In genomic region chr12:72271741-72272661, GRCh38 we compare ENCODE assay signal across 9 cellular contexts. TPM values are rescaled to one million over a fixed set of nuclear protein-coding genes. Genes with fewer than 3 reads are reported as not detected.
DNase-seq lines count a peak whose midpoint lies in the region; ATAC-seq, FAIRE-seq and TF ChIP-seq lines count a peak whose summit lies in the region.
"Had no signal": no experiment of that assay in that cellular context is flagged by ENCODE, and none has a peak within 500 bp of the region (broad histone marks: within the 10 kb centered on the region; RNA-seq: fewer than 3 reads in every experiment).

TRHDE (plus strand) TSS chr12:72272370; CDS start chr12:72272644, 274 bp downstream.

- TF ChIP-seq CTCF in endothelial cell of umbilical vein (IDR thresholded peaks at IDR 0.05; ENCODE audit: extremely low read depth in 1 of 2, insufficient read depth in 1 of 2, low read depth in 1 of 2, low read length in 2 of 2): no peak
- TF ChIP-seq CTCF in tibial artery (IDR thresholded peaks at IDR 0.05): no peak

- no peaks in the 10 kb centered on the region for H3K79me1 ChIP-seq in mesenchymal stem cell (replicated peaks; ENCODE audit: low read length, poor library complexity, severe bottlenecking)

- TF ChIP-seq POLR2A in endothelial cell of umbilical vein (IDR thresholded peaks at IDR 0.05; ENCODE audit: low read depth, low read length): no peak

- ATAC-seq in GM19463 (IDR thresholded peaks at IDR 0.05; ENCODE audit: unreplicated experiment): no peak

- H3K4ac ChIP-seq in mesenchymal stem cell (ENCODE audit: low read depth in 1 of 2, low read length in 2 of 2): peak within 1 kb of the TSS; percentile 78 to 89

- H3K4me1 ChIP-seq in endothelial cell of umbilical vein (ENCODE audit: control insufficient read depth, extremely low read depth, insufficient read depth, low read length) (no peaks in the 10 kb centered on the region), mesenchymal stem cell (ENCODE audit: control insufficient read depth, insufficient read depth, low read depth, low read length) (peaks cover 10% of the 10 kb centered on the region), tibial artery (peaks cover 0 to 29% (median 18%) of the 10 kb centered on the region in 4 donors)

- peak within 1 kb of the TSS; percentile 44 for H2BK15ac ChIP-seq in mesenchymal stem cell (ENCODE audit: low read depth, poor library complexity, severe bottlenecking)

- DNase-seq in NCI-H146 (lab: John Stamatoyannopoulos, UW) (peak; percentile 46), NCI-H146 treated with DMSO at 0.1 percent for 48 hours (lab: John Stamatoyannopoulos, UW; ENCODE audit: unreplicated experiment) (no peak), NOMO-1 treated with dmso at 0.1 percent for 144 hours (lab: John Stamatoyannopoulos, UW; ENCODE audit: unreplicated experiment) (peak; percentile 8), endothelial cell of umbilical vein (ENCODE audit: low read depth, low spot score) (peak; percentile 7), mesenchymal stem cell (peak; percentile 76), tibial artery (peak; percentile 21 to 70), NCI-H128 (lab: John Stamatoyannopoulos, UW; ENCODE audit: unreplicated experiment) (no peak)
- DNase-seq: activated B cell treated with CpG ODN at 0.5 μM for 24 hours had no signal

- H4K91ac ChIP-seq in mesenchymal stem cell (ENCODE audit: low read length): peak within 1 kb of the TSS; percentile 93

- no peaks in the 10 kb centered on the region for H3K36me3 ChIP-seq in endothelial cell of umbilical vein (ENCODE audit: control insufficient read depth in 2 of 2, extremely low read depth in 1 of 2, insufficient read depth in 2 of 2, low read length in 2 of 2)
- H3K36me3 ChIP-seq in mesenchymal stem cell (ENCODE audit: control insufficient read depth in 1 of 2, insufficient read depth in 2 of 2, low read depth in 1 of 2, low read length in 2 of 2): no peaks in the 10 kb centered on the region
- no peaks in the 10 kb centered on the region for H3K36me3 ChIP-seq in tibial artery

- H2BK5ac ChIP-seq in mesenchymal stem cell (ENCODE audit: low read depth, low read length, poor library complexity, severe bottlenecking): no peak within 1 kb of the TSS

- WGBS in mesenchymal stem cell: under 1% methylated on average over 75 of the region's 81 CpGs

- H2AFZ ChIP-seq in endothelial cell of umbilical vein (ENCODE audit: low read depth, low read length): peak within 1 kb of the TSS; percentile 24
- H2AFZ ChIP-seq in mesenchymal stem cell (ENCODE audit: low read depth, low read length): peak within 1 kb of the TSS; percentile 83

- intact Hi-C loops in endothelial cell of umbilical vein (cut with micrococcal nuclease): no loop called here
- intact Hi-C loops in tibial artery (cut with DNase I; ENCODE audit: low total_unique reads): no loop called here

- POLR2A ChIA-PET in endothelial cell of umbilical vein (lab: Charles Lee): no interaction called here

- BruUV-seq in endothelial cell of umbilical vein (replicated peaks; lab: Mats Ljungman, UMichigan): no TSS peak

- H3K27ac ChIP-seq in endothelial cell of umbilical vein (ENCODE audit: insufficient read depth, low read depth, low read length): no peak within 1 kb of the TSS
- H3K27ac ChIP-seq in mesenchymal stem cell (ENCODE audit: low read length, poor library complexity, severe bottlenecking): peak within 1 kb of the TSS; percentile 53
- peak within 1 kb of the TSS; percentile 72 to 82 for H3K27ac ChIP-seq in tibial artery

- H3K4me3 ChIP-seq in endothelial cell of umbilical vein (replicated peaks in 1 of 3; ENCODE audit: insufficient read depth in 1 of 3, low read depth in 1 of 3, low read length in 3 of 3) (peak within 1 kb of the TSS in 2 of 3 experiments; percentile 33 to 38), mesenchymal stem cell (ENCODE audit: insufficient read depth in 1 of 2, low read depth in 1 of 2, low read length in 2 of 2) (peak within 1 kb of the TSS; percentile 64 to 83), tibial artery (peak within 1 kb of the TSS; percentile 54 to 71)

- H2BK12ac ChIP-seq in mesenchymal stem cell (ENCODE audit: low read length in 2 of 2): peak within 1 kb of the TSS; percentile 90 to 93

- H3K9me3 ChIP-seq in endothelial cell of umbilical vein (replicated peaks; ENCODE audit: control insufficient read depth, insufficient read depth, low read length): no peaks in the 10 kb centered on the region
- H3K9me3 ChIP-seq in mesenchymal stem cell (ENCODE audit: control insufficient read depth, low read length): no peaks in the 10 kb centered on the region
- H3K9me3 ChIP-seq in tibial artery: no peaks in the 10 kb centered on the region

- CTCF ChIA-PET in endothelial cell of umbilical vein (lab: Charles Lee): no interaction called here

- no peaks in the 10 kb centered on the region for H4K20me1 ChIP-seq in endothelial cell of umbilical vein (replicated peaks; ENCODE audit: control insufficient read depth, extremely low read depth, insufficient read depth, low read length)

- peak within 1 kb of the TSS; percentile 76 for H2BK120ac ChIP-seq in mesenchymal stem cell (ENCODE audit: low read depth, low read length)

- H3K79me2 ChIP-seq in endothelial cell of umbilical vein (ENCODE audit: control insufficient read depth, insufficient read depth, low read length): no peaks in the 10 kb centered on the region

- peak within 1 kb of the TSS in 1 of 2 experiments; percentile 96 for H3K14ac ChIP-seq in mesenchymal stem cell (ENCODE audit: low read length in 2 of 2)

- H3K18ac ChIP-seq in mesenchymal stem cell (ENCODE audit: low read depth in 1 of 2, low read length in 2 of 2): peak within 1 kb of the TSS; percentile 84 to 92

- no peaks in the 10 kb centered on the region for H3K9me1 ChIP-seq in endothelial cell of umbilical vein (replicated peaks; ENCODE audit: control insufficient read depth, extremely low read depth, insufficient read depth, low read length)

- H3K9ac ChIP-seq in endothelial cell of umbilical vein (replicated peaks; ENCODE audit: extremely low read depth, insufficient read depth, low read length): no peak within 1 kb of the TSS
- H3K9ac ChIP-seq in mesenchymal stem cell (ENCODE audit: low read length): peak within 1 kb of the TSS; percentile 45

- no peak within 1 kb of the TSS for H2AK5ac ChIP-seq in mesenchymal stem cell (ENCODE audit: low read length, severe bottlenecking)

- H3K4me2 ChIP-seq in endothelial cell of umbilical vein (ENCODE audit: insufficient read depth, low read length): peak within 1 kb of the TSS; percentile 57
- H3K4me2 ChIP-seq in mesenchymal stem cell (ENCODE audit: low read length, poor library complexity, severe bottlenecking): peak within 1 kb of the TSS; percentile 80

- H4K8ac ChIP-seq in mesenchymal stem cell (ENCODE audit: low read length): peak within 1 kb of the TSS; percentile 90

- H3K27me3 ChIP-seq in endothelial cell of umbilical vein (ENCODE audit: control insufficient read depth in 2 of 2, insufficient read depth in 2 of 2, low read length in 2 of 2) (peaks cover 33 to 49% of the 10 kb centered on the region in 2 experiments), mesenchymal stem cell (ENCODE audit: control insufficient read depth in 1 of 2, insufficient read depth in 1 of 2, low read length in 2 of 2) (peaks cover 3 to 65% of the 10 kb centered on the region in 2 experiments), tibial artery (peaks cover 0 to 9% of the 10 kb centered on the region in 2 donors)

- no peak for FAIRE-seq in endothelial cell of umbilical vein (lab: Jason Lieb, UNC)

- dilution Hi-C loops in endothelial cell of umbilical vein (cut with MboI; ENCODE audit: extremely low pct_ligation_motif_present, low sequenced_read_pairs): no loop called here

- peak within 1 kb of the TSS in 1 of 2 experiments; percentile 23 for H3K23ac ChIP-seq in mesenchymal stem cell (ENCODE audit: low read length in 2 of 2)

TF ChIP-seq in endothelial cell of umbilical vein, 7 proteins besides CTCF, POLR2A, EP300 and RAD21:
- peak; percentile 56 for TF ChIP-seq EZH2 (IDR thresholded peaks at IDR 0.05; ENCODE audit: borderline replicate concordance, low read depth, low read length, severe bottlenecking)
- TF ChIP-seq GATA2 (IDR thresholded peaks at IDR 0.05; ENCODE audit: insufficient read depth, insufficient read length, low read depth, low read length): no peak

RNA-seq across cellular contexts. Expression of gene TRHDE, which starts in this region (rescaled TPM):
- total RNA-seq in endothelial cell of umbilical vein: not detected in 2 replicates
- not detected in 2 replicates for polyA plus RNA-seq in endothelial cell of umbilical vein
- not detected in 2 replicates for polyA plus RNA-seq in endothelial cell of umbilical vein (2011; cell fraction: cytosol; rRNA removed)
- not detected in 2 replicates for polyA plus RNA-seq in endothelial cell of umbilical vein (2011; cell fraction: nucleus; rRNA removed)
- polyA plus RNA-seq in endothelial cell of umbilical vein (2012): not detected in 2 replicates
- polyA minus RNA-seq in endothelial cell of umbilical vein: not detected in 2 replicates
- not detected for polyA minus RNA-seq in endothelial cell of umbilical vein (2011; cell fraction: cytosol; rRNA and poly(A)+ RNA removed)
- polyA minus RNA-seq in endothelial cell of umbilical vein (2011; cell fraction: nucleus; rRNA and poly(A)+ RNA removed): not detected in 2 replicates
- polyA plus RNA-seq in mesenchymal stem cell (2013, experiment 1 of 2): 6.6 TPM
- 7.0 TPM for polyA plus RNA-seq in mesenchymal stem cell (2013, experiment 2 of 2)
- total RNA-seq: activated B cell treated with CpG ODN at 0.5 μM for 24 hours had no signal

Comparison
In these comparisons a context has a peak if more than half of its experiments do, and no peak if none do; other contexts are left out.
1. DNase-seq: peak in NCI-H146 (single experiment), NOMO-1 treated with dmso at 0.1 percent for 144 hours (single experiment), mesenchymal stem cell (single experiment) and tibial artery (2 of 2); none in NCI-H146 treated with DMSO at 0.1 percent for 48 hours (single experiment) and NCI-H128 (single experiment).
2. Peak in DNase-seq, H3K4me3 ChIP-seq and H3K4me2 ChIP-seq in endothelial cell of umbilical vein; RNA of the gene not detected or under 1 TPM.
3. Peak in every context shown above with its lines, with median percentiles within 50 percentile points of each other: H3K4me3 ChIP-seq.